ENCODE assay signal across 18 cellular contexts in the genomic region with DNA sequence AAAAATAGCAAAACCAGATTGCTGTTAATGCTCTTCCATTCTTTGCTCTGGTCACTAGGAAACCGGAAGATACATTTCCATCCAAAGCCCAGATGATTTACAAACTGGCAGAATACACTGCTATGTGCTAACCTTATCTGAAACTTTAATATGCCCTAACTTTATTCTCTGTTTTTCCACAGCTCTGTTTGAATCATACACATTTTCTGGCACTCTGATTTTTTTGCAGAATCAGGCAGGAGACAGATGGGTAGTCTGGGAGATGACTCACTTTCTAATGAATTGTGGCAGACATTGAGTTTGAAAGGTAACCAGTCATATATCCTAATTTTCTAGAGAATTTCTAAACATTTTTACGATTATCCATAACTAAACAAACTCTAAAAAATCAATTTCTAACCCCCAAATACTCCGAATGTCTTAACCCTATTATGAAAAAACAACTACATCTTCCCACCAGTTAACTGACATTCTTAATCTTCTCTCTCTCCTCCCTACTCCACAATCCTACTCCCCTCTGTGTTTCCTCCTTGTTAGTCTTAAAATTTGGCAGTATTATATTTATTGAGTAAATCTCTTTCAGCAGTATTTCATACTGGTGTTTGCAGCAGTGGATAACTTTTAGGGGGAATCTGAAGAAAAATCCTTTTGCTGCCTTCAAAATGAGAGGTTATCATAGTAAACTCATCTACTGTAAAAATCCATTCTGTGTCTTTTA.
A peak's percentile ranks its signal among the peaks of the same experiment; 100 is the strongest.
DNase-seq lines count a peak whose midpoint lies in the region; ATAC-seq, FAIRE-seq and TF ChIP-seq lines count a peak whose summit lies in the region.
"Had no signal": no experiment of that assay in that cellular context is flagged by ENCODE, and none has a peak within 500 bp of the region (broad histone marks: within the 10 kb centered on the region; RNA-seq: fewer than 3 reads in every experiment).

No MANE protein-coding gene starts in this region.

- H3F3A ChIP-seq in SK-N-SH (replicated peaks; ENCODE audit: insufficient read depth) = peaks cover 5% of the 10 kb centered on the region

- peak; percentile 27 for DNase-seq in Ammon's horn (ENCODE audit: low spot score)
- no peak for DNase-seq in SK-N-SH
- DNase-seq in fibroblast of peridontal ligament (ENCODE audit: extremely low read depth) = peak; percentile 36
- peak; percentile 2 to 55 for DNase-seq in lung microvascular endothelial cell (ENCODE audit: low read depth in 2 of 2)
- DNase-seq in urothelium cell line (ENCODE audit: low spot score) = no peak
- no peak for DNase-seq in D721Med (ENCODE audit: insufficient read length, low spot score)
- no peak for DNase-seq in endothelial cell (ENCODE audit: low spot score)
- DNase-seq: 8988T; CD8-positive, alpha-beta memory T cell; HFFc6; NCI-H1105 treated with DMSO at 0.1 percent for 48 hours; NCI-H1694 treated with DMSO at 0.1 percent for 48 hours; NCI-H2107; NCI-H748 treated with DMSO at 0.1 percent for 48 hours; OCI-M1; SHP77 treated with DMSO at 0.1 percent for 48 hours had no signal

- no peak overlapping the region for H3K4me2 ChIP-seq in SK-N-SH
- H3K4me2 ChIP-seq: BLaER1 treated with 17β-estradiol and CSF1 and Interleukin-3, amounts not matched to agents 10 nM and 100 nM had no signal

- CTCF ChIA-PET in SK-N-SH (lab: Yijun Ruan, JAX) = no interaction called here

- FAIRE-seq in urothelium cell line (lab: Jason Lieb, UNC) (no peak), D721Med (lab: Jason Lieb, UNC) (no peak)

- TF ChIP-seq CTCF in SK-N-SH (IDR thresholded peaks at IDR 0.05) (no peak), D721Med (IDR thresholded peaks at IDR 0.05; ENCODE audit: insufficient read depth, missing control alignments) (no peak), endothelial cell (IDR thresholded peaks at IDR 0.05; ENCODE audit: unreplicated experiment) (no peak)

- H3K79me2 ChIP-seq in SK-N-SH (ENCODE audit: insufficient read depth) = no peaks in the 10 kb centered on the region

- H3K9me3 ChIP-seq in SK-N-SH = peaks cover 4% of the 10 kb centered on the region; the same call in 1 of the 2 replicates
- H3K9me3 ChIP-seq: BLaER1 treated with 17β-estradiol and CSF1 and Interleukin-3, amounts not matched to agents 10 nM and 100 nM had no signal

- H3K27me3 Mint-ChIP-seq in endothelial cell (ENCODE audit: unreplicated experiment) = peaks cover 3% of the 10 kb centered on the region
- H3K27me3 Mint-ChIP-seq: CD8-positive, alpha-beta memory T cell had no signal

- H3K36me3 ChIP-seq in SK-N-SH (replicated peaks in 1 of 2; ENCODE audit: control insufficient read depth in 1 of 2, insufficient read depth in 2 of 2, low read length in 1 of 2) = peaks cover 16 to 21% of the 10 kb centered on the region in 2 experiments
- H3K36me3 ChIP-seq: BLaER1 treated with 17β-estradiol and CSF1 and Interleukin-3, amounts not matched to agents 10 nM and 100 nM had no signal

- no peak overlapping the region for H3K27ac Mint-ChIP-seq in endothelial cell (ENCODE audit: unreplicated experiment)
- H3K27ac Mint-ChIP-seq: CD8-positive, alpha-beta memory T cell; HFFc6 had no signal

- no peaks in the 10 kb centered on the region for H4K20me1 ChIP-seq in SK-N-SH (ENCODE audit: insufficient read depth)
- H4K20me1 ChIP-seq: BLaER1 treated with 17β-estradiol and CSF1 and Interleukin-3, amounts not matched to agents 10 nM and 100 nM had no signal

- no peak overlapping the region for H2AFZ ChIP-seq in SK-N-SH (ENCODE audit: low read depth)

- POLR2A ChIA-PET in SK-N-SH (lab: Yijun Ruan, JAX) = no interaction called here

- TF ChIP-seq RAD21 in SK-N-SH (IDR thresholded peaks at IDR 0.05; ENCODE audit: low read length) = no peak

- H3K9me2 ChIP-seq in SK-N-SH = no peaks in the 10 kb centered on the region

- peaks cover 9% of the 10 kb centered on the region for H3K36me3 Mint-ChIP-seq in endothelial cell (ENCODE audit: low read depth, unreplicated experiment)

- H3K9me3 Mint-ChIP-seq in endothelial cell (ENCODE audit: unreplicated experiment) = no peaks in the 10 kb centered on the region
- H3K9me3 Mint-ChIP-seq: CD8-positive, alpha-beta memory T cell had no signal

- ATAC-seq in HG02623 (IDR thresholded peaks at IDR 0.05; ENCODE audit: unreplicated experiment) = no peak

- no peaks in the 10 kb centered on the region for H3K27me3 ChIP-seq in SK-N-SH (ENCODE audit: insufficient read depth)
- H3K27me3 ChIP-seq: BLaER1 treated with 17β-estradiol and CSF1 and Interleukin-3, amounts not matched to agents 10 nM and 100 nM had no signal

- no peak overlapping the region for H3K4me3 Mint-ChIP-seq in endothelial cell (ENCODE audit: unreplicated experiment)
- H3K4me3 Mint-ChIP-seq: CD8-positive, alpha-beta memory T cell; HFFc6 had no signal

- peaks cover 17% of the 10 kb centered on the region for H3K4me1 Mint-ChIP-seq in endothelial cell (ENCODE audit: unreplicated experiment)

- peak overlapping the region in 1 of 2 experiments; percentile 27; a peak in 1 of 4 replicates for H3K27ac ChIP-seq in SK-N-SH (ENCODE audit: low read depth in 2 of 2, low read length in 1 of 2)
- H3K27ac ChIP-seq: BLaER1 treated with 17β-estradiol and CSF1 and Interleukin-3, amounts not matched to agents 10 nM and 100 nM had no signal

- H3K4me3 ChIP-seq in SK-N-SH (ENCODE audit: low read depth in 2 of 2, low read length in 1 of 2) = no peak overlapping the region
- H3K4me3 ChIP-seq: BLaER1 treated with 17β-estradiol and CSF1 and Interleukin-3, amounts not matched to agents 10 nM and 100 nM had no signal

- H3K4me1 ChIP-seq in SK-N-SH (ENCODE audit: control insufficient read depth in 1 of 2, insufficient read depth in 2 of 2, low read depth in 1 of 2, low read length in 1 of 2) = peaks cover 3 to 10% of the 10 kb centered on the region in 2 experiments; a peak in 3 of 4 replicates
- H3K4me1 ChIP-seq: BLaER1 treated with 17β-estradiol and CSF1 and Interleukin-3, amounts not matched to agents 10 nM and 100 nM had no signal

- no peak for TF ChIP-seq EP300 in SK-N-SH (IDR thresholded peaks at IDR 0.05; ENCODE audit: borderline replicate concordance in 1 of 2, low read depth in 1 of 2, low read length in 1 of 2)

- 44% methylated on average over 3 of the region's 3 CpGs for WGBS in SK-N-SH (ENCODE audit: low lambda C conversion rate)

- no peak overlapping the region for H3K9ac ChIP-seq in SK-N-SH
- H3K9ac ChIP-seq: BLaER1 treated with 17β-estradiol and CSF1 and Interleukin-3, amounts not matched to agents 10 nM and 100 nM had no signal

TF ChIP-seq in SK-N-SH, 30 proteins besides CTCF, POLR2A, EP300 and RAD21:
- TF ChIP-seq FOSL2 (IDR thresholded peaks at IDR 0.05; ENCODE audit: borderline replicate concordance, low read depth) = peak; percentile 47; the same call in 1 of the 2 replicates
- TF ChIP-seq JUND (IDR thresholded peaks at IDR 0.05) = peak; percentile 42; the same call in 1 of the 2 replicates
- TF ChIP-seq, protein P1, sequence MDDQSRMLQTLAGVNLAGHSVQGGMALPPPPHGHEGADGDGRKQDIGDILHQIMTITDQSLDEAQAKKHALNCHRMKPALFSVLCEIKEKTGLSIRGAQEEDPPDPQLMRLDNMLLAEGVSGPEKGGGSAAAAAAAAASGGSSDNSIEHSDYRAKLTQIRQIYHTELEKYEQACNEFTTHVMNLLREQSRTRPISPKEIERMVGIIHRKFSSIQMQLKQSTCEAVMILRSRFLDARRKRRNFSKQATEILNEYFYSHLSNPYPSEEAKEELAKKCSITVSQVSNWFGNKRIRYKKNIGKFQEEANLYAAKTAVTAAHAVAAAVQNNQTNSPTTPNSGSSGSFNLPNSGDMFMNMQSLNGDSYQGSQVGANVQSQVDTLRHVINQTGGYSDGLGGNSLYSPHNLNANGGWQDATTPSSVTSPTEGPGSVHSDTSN (IDR thresholded peaks at IDR 0.05) = peak; percentile 74
- TF ChIP-seq TAF1 (IDR thresholded peaks at IDR 0.05; ENCODE audit: borderline replicate concordance, low read depth, low read length) = no peak
- peak; percentile 51 for TF ChIP-seq TCF12 (IDR thresholded peaks at IDR 0.05)

Comparison
In these comparisons a context has a peak if more than half of its experiments do, and no peak if none do; other contexts are left out.
1. DNase-seq: peak in Ammon's horn (single experiment), fibroblast of peridontal ligament (single experiment) and lung microvascular endothelial cell (2 of 2); none in SK-N-SH (single experiment), urothelium cell line (single experiment), D721Med (single experiment) and endothelial cell (single experiment).